ENCODE assay signal across 19 cellular contexts in genomic region chr9:94478755-94479730, GRCh38.
"Had no signal": no experiment of that assay in that cellular context is flagged by ENCODE, and none has a peak within 500 bp of the region (broad histone marks: within the 10 kb centered on the region; RNA-seq: fewer than 3 reads in every experiment).

No MANE protein-coding gene starts in this region.

- H3K36me3 ChIP-seq: esophagus squamous epithelium, gastrocnemius medialis, left ventricle myocardium inferior had no signal

- H3K4me1 ChIP-seq: esophagus squamous epithelium, gastrocnemius medialis, left ventricle myocardium inferior had no signal

- H3K9me3 Mint-ChIP-seq: activated CD4-positive, alpha-beta memory T cell treated with anti-CD3 and anti-CD28 coated beads for 36 hours; activated naive CD4-positive, alpha-beta T cell treated with anti-CD3 and anti-CD28 coated beads, Interleukin-2, amount 10 ng/mL, durations not matched to agents 7 days and 5 days had no signal

- H3K4me2 ChIP-seq: smooth muscle cell had no signal

- H3K9me3 ChIP-seq: esophagus squamous epithelium, gastrocnemius medialis had no signal

- H3K27ac Mint-ChIP-seq: activated CD4-positive, alpha-beta memory T cell treated with anti-CD3 and anti-CD28 coated beads for 36 hours; activated naive CD4-positive, alpha-beta T cell treated with anti-CD3 and anti-CD28 coated beads, Interleukin-2, amount 10 ng/mL, durations not matched to agents 7 days and 5 days; endodermal cell; nephron progenitor cell had no signal

- H3K36me3 Mint-ChIP-seq: activated CD4-positive, alpha-beta memory T cell treated with anti-CD3 and anti-CD28 coated beads for 36 hours; activated naive CD4-positive, alpha-beta T cell treated with anti-CD3 and anti-CD28 coated beads, Interleukin-2, amount 10 ng/mL, durations not matched to agents 7 days and 5 days had no signal

- H3K27me3 ChIP-seq: gastrocnemius medialis had no signal

- H3K27ac ChIP-seq: esophagus squamous epithelium, gastrocnemius medialis, left ventricle myocardium inferior had no signal

- DNase-seq: activated CD4-positive, alpha-beta memory T cell treated with anti-CD3 and anti-CD28 coated beads for 36 hours; activated CD4-positive, alpha-beta T cell treated with anti-CD3 and anti-CD28 coated beads for 48 hours; activated effector memory CD4-positive, alpha-beta T cell treated with Interleukin-2 at 50 U/mL for 16 hours; activated naive CD4-positive, alpha-beta T cell treated with anti-CD3 and anti-CD28 coated beads, Interleukin-2, amount 10 ng/mL, durations not matched to agents 7 days and 5 days; activated T-cell treated with anti-CD3 and anti-CD28 coated beads, Interleukin-2, amount 50 U/mL, for 48 hours; amygdala; cerebellar nuclear complex; cortex of kidney; endodermal cell; esophagus squamous epithelium; gastrocnemius medialis; hypothalamus; left ventricle myocardium inferior; nephron progenitor cell; occipital lobe; stimulated activated CD4-positive, alpha-beta T cell treated with anti-CD3 and anti-CD28 coated beads, Interleukin-15, amount 100 ng/mL, for 24 hours; stimulated activated naive CD4-positive, alpha-beta T cell had no signal

- H3K4me3 ChIP-seq: esophagus squamous epithelium, gastrocnemius medialis, left ventricle myocardium inferior, smooth muscle cell had no signal

- ATAC-seq: gastrocnemius medialis, sciatic nerve had no signal

- H3K4me3 Mint-ChIP-seq: activated CD4-positive, alpha-beta memory T cell treated with anti-CD3 and anti-CD28 coated beads for 36 hours; activated naive CD4-positive, alpha-beta T cell treated with anti-CD3 and anti-CD28 coated beads, Interleukin-2, amount 10 ng/mL, durations not matched to agents 7 days and 5 days; endodermal cell; nephron progenitor cell had no signal

- H3K4me1 Mint-ChIP-seq: activated naive CD4-positive, alpha-beta T cell treated with anti-CD3 and anti-CD28 coated beads, Interleukin-2, amount 10 ng/mL, durations not matched to agents 7 days and 5 days; endodermal cell had no signal
